In the genomic region with DNA sequence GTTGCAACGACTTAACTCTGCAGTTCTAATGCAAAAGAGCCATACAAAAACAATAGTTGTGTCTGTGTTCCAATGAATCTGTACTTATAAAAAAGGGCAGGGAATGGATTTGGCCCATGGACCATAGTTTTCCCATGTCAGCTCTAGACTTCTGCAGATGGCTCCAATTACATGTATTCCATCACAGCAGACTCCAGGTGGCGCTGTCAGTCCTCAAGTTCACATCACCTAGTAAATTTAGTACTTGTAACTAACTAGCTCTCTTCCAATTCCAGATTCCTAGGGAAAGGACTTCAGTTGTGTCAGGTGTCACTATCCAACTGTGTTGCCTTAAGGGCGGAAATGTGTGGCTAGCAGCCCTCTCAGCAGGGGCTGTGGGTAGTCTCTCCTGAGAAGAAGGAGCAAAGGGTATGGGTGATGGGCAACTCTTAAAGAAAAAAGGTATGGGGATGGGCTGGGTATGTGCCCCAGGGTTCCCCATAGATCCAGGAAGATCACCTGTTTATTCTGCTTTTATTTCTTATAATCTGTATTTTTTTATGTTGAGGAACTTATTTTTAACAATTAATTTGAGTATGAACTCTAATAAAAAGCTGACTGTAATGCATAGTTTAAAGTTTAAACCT, we compare ENCODE assay signal across 8 cellular contexts. TPM values are rescaled to one million over a fixed set of nuclear protein-coding genes. Genes with fewer than 3 reads are reported as not detected.
A peak's percentile ranks its signal among the peaks of the same experiment; 100 is the strongest.
DNase-seq lines count a peak whose midpoint lies in the region; ATAC-seq and TF ChIP-seq lines count a peak whose summit lies in the region.

No MANE protein-coding gene starts in this region.

- H3K27ac ChIP-seq in ovary (no peak overlapping the region), transverse colon (no peak overlapping the region)

- in situ Hi-C loops in transverse colon (cut with MboI; ENCODE audit: low pct_ligation_motif_present in 1 of 4, low pct_unique_long_range_greater_than_20kb in 1 of 4, low sequenced_read_pairs in 3 of 4) = no loop called here

- TF ChIP-seq CTCF in foreskin fibroblast (IDR thresholded peaks at IDR 0.05; ENCODE audit: low read depth, low read length) = peak; percentile 72
- TF ChIP-seq CTCF in ovary (IDR thresholded peaks at IDR 0.05) = peak in 2 of 3 donors; percentile 23 to 31
- peak; percentile 59 to 69 (median 63) for TF ChIP-seq CTCF in transverse colon (IDR thresholded peaks at IDR 0.05)

- intact Hi-C loops in ovary (cut with DNase I) = loop anchor here in 1 of 4 donors (10.0 kb wide), 1 partner anchor 63 kb away; the partner anchor contains the start of gene ADPGK
- intact Hi-C loops in transverse colon (cut with DNase I; ENCODE audit: low total_unique reads) = no loop called here

- H3K9me3 ChIP-seq in ovary = no peaks in the 10 kb centered on the region
- no peaks in the 10 kb centered on the region for H3K9me3 ChIP-seq in transverse colon

- H3K36me3 ChIP-seq in ovary (no peaks in the 10 kb centered on the region), transverse colon (peaks cover 0 to 9% (median 0%) of the 10 kb centered on the region in 4 donors)

- WGBS in ovary, 3 donors = 44 to 48% (median 45%) methylated on average over 3 of the region's 3 CpGs
- WGBS in transverse colon (ENCODE audit: low coverage in 1 of 2), 2 donors = 17 to 26% methylated on average over 2 to 3 of the region's 3 CpGs

- no peak for TF ChIP-seq EP300 in ovary (IDR thresholded peaks at IDR 0.05)
- TF ChIP-seq EP300 in transverse colon (IDR thresholded peaks at IDR 0.05; ENCODE audit: low read depth) = no peak

- DNase-seq in COLO829 (ENCODE audit: low spot score) = peak; percentile 24
- peak in 50 of 76 experiments; percentile 1 to 64 (median 28) for DNase-seq in HUDEP-2 (lab: John Stamatoyannopoulos, UW; ENCODE audit: unreplicated experiment in 76 of 76)
- peak; percentile 77 for DNase-seq in RPMI8226
- peak; percentile 40 to 43 for DNase-seq in activated T-helper 1 cell treated with anti-CD3 and anti-CD28 coated beads, Interleukin-2, amount 50 U/mL, for 16 hours (ENCODE audit: low read depth in 1 of 2, low spot score in 1 of 2)
- peak; percentile 63 to 86 for DNase-seq in foreskin fibroblast
- DNase-seq in ovary = peak; percentile 19 to 63 (median 51)
- peak; percentile 72 for DNase-seq in transverse colon

- H3K27me3 ChIP-seq in ovary (no peaks in the 10 kb centered on the region), transverse colon (no peaks in the 10 kb centered on the region)

- no peaks in the 10 kb centered on the region for H3K4me1 ChIP-seq in ovary (ENCODE audit: insufficient read depth)
- no peaks in the 10 kb centered on the region for H3K4me1 ChIP-seq in transverse colon

- ATAC-seq in GM21619 (IDR thresholded peaks at IDR 0.05; ENCODE audit: unreplicated experiment) = no peak

- no peak overlapping the region for H3K4me3 ChIP-seq in foreskin fibroblast (ENCODE audit: low read depth in 1 of 2, low read length in 2 of 2)
- H3K4me3 ChIP-seq in ovary = no peak overlapping the region
- no peak overlapping the region for H3K4me3 ChIP-seq in transverse colon

- TF ChIP-seq POLR2A in ovary (IDR thresholded peaks at IDR 0.05) (no peak), transverse colon (IDR thresholded peaks at IDR 0.05) (no peak)

RNA-seq across cellular contexts. Expression of gene BBS4, which starts 36.2 kb away (rescaled TPM):
- total RNA-seq in ovary (10 to 100 TPM; 18.4 to 30.2 (median 23.4) TPM), transverse colon (10 to 100 TPM in 3 of 4 donors, 1 to 10 TPM in 1; 9.2 to 21.3 (median 19.2) TPM)
- polyA plus RNA-seq in ovary = 10 to 100 TPM; 17.8 to 23.6 TPM

RNA-seq across cellular contexts. Expression of gene HIGD2B, which starts 36.2 kb away (rescaled TPM):
- not detected for total RNA-seq in ovary
- not detected for polyA plus RNA-seq in ovary
- total RNA-seq in transverse colon = not detected

Comparison
In these comparisons a context has a peak if more than half of its experiments do, and no peak if none do; other contexts are left out.
1. DNase-seq: peak in every context shown above with its lines; median percentile 77 in RPMI8226; 74 in foreskin fibroblast; 72 in transverse colon; 51 in ovary; 42 in activated T-helper 1 cell treated with anti-CD3 and anti-CD28 coated beads, Interleukin-2, amount 50 U/mL, for 16 hours; 28 in HUDEP-2; 24 in COLO829.